In genomic region chr13:74835579-74835978, GRCh38 we compare ENCODE assay signal across 27 cellular contexts.
"Had no signal": no experiment of that assay in that cellular context is flagged by ENCODE, and none has a peak within 500 bp of the region (broad histone marks: within the 10 kb centered on the region; RNA-seq: fewer than 3 reads in every experiment).

No MANE protein-coding gene starts in this region.

- H2AFZ ChIP-seq: neural progenitor cell, parathyroid adenoma had no signal

- H3K36me3 ChIP-seq: left ventricle myocardium inferior, neural progenitor cell, neutrophil, right lobe of liver, stomach, thoracic aorta, tibial artery, upper lobe of right lung had no signal

- H3K4me1 Mint-ChIP-seq: memory B cell; naive thymus-derived CD4-positive, alpha-beta T cell; nephron progenitor cell; neural progenitor cell; stimulated activated naive B cell treated with anti-CD40 and anti-IgM and Interleukin-4, amounts not matched to agents 10 μg/mL and 1 μg/mL and 100 μg/mL, for 72 hours had no signal

- H3K4me3 Mint-ChIP-seq: memory B cell; naive thymus-derived CD4-positive, alpha-beta T cell; nephron progenitor cell; neural progenitor cell; stimulated activated naive B cell treated with anti-CD40 and anti-IgM and Interleukin-4, amounts not matched to agents 10 μg/mL and 1 μg/mL and 100 μg/mL, for 72 hours had no signal

- H3K9ac ChIP-seq: neural progenitor cell, parathyroid adenoma had no signal

- DNase-seq: hippocampal formation; kidney; left ventricle myocardium inferior; midbrain; mucosa of descending colon; naive thymus-derived CD4-positive, alpha-beta T cell; nephron progenitor cell; occipital lobe; psoas muscle; right lobe of liver; stimulated activated CD4-positive, alpha-beta T cell treated with anti-CD3 and anti-CD28 coated beads, Interleukin-1b, Interleukin-23, amount 100 ng/mL, for 48 hours; stimulated activated CD4-positive, alpha-beta T cell treated with anti-CD3 and anti-CD28 coated beads, Interleukin-2, amount 100 ng/mL, for 48 hours; stimulated activated CD4-positive, alpha-beta T cell treated with anti-CD3 and anti-CD28 coated beads, Interleukin-4, amount 100 ng/mL, for 4 hours; stimulated activated CD8-positive, alpha-beta memory T cell treated with anti-CD3 and anti-CD28 coated beads, Interleukin-4, amount 100 ng/mL, for 48 hours; stimulated activated naive B cell treated with anti-CD40 and anti-IgM and Interleukin-4, amounts not matched to agents 10 μg/mL and 1 μg/mL and 100 μg/mL, for 72 hours; stimulated activated naive CD8-positive, alpha-beta T cell treated with anti-CD3 and anti-CD28 coated beads, Interleukin-15, Interleukin-2, amounts not matched to agents 100 U/mL and 50 U/mL, for 24 hours; stomach; tibial artery; trophoblast cell; upper lobe of right lung had no signal

- H3K4me1 ChIP-seq: left ventricle myocardium inferior, neural progenitor cell, parathyroid adenoma, psoas muscle, right lobe of liver, stomach, tibial artery, upper lobe of right lung had no signal

- H3K4me3 ChIP-seq: left ventricle myocardium inferior, lung, mucosa of descending colon, neural progenitor cell, psoas muscle, right lobe of liver, smooth muscle cell, stomach, thoracic aorta, tibial artery, upper lobe of right lung had no signal

- H3K27ac ChIP-seq: left ventricle myocardium inferior, neural progenitor cell, neutrophil, parathyroid adenoma, psoas muscle, right lobe of liver, stomach, thoracic aorta, tibial artery, upper lobe of right lung had no signal

- H3K4me2 ChIP-seq: neural progenitor cell, smooth muscle cell had no signal

- H3K27me3 Mint-ChIP-seq: memory B cell; naive thymus-derived CD4-positive, alpha-beta T cell; stimulated activated naive B cell treated with anti-CD40 and anti-IgM and Interleukin-4, amounts not matched to agents 10 μg/mL and 1 μg/mL and 100 μg/mL, for 72 hours had no signal

- H3K27me3 ChIP-seq: neural progenitor cell, neutrophil, right lobe of liver, stomach, tibial artery, upper lobe of right lung had no signal

- H3K9me3 ChIP-seq: left ventricle myocardium inferior, mucosa of descending colon, neutrophil, psoas muscle, right lobe of liver, stomach, thoracic aorta, tibial artery, upper lobe of right lung had no signal

- H3K27ac Mint-ChIP-seq: memory B cell; naive thymus-derived CD4-positive, alpha-beta T cell; nephron progenitor cell; neural progenitor cell; stimulated activated naive B cell treated with anti-CD40 and anti-IgM and Interleukin-4, amounts not matched to agents 10 μg/mL and 1 μg/mL and 100 μg/mL, for 72 hours had no signal

- H3K9me3 Mint-ChIP-seq: memory B cell had no signal

- H3K36me3 Mint-ChIP-seq: memory B cell; naive thymus-derived CD4-positive, alpha-beta T cell; stimulated activated naive B cell treated with anti-CD40 and anti-IgM and Interleukin-4, amounts not matched to agents 10 μg/mL and 1 μg/mL and 100 μg/mL, for 72 hours had no signal

- H3K79me2 ChIP-seq: parathyroid adenoma had no signal
